Comparison of ENCODE assay signal across 8 cellular contexts in the genomic region with DNA sequence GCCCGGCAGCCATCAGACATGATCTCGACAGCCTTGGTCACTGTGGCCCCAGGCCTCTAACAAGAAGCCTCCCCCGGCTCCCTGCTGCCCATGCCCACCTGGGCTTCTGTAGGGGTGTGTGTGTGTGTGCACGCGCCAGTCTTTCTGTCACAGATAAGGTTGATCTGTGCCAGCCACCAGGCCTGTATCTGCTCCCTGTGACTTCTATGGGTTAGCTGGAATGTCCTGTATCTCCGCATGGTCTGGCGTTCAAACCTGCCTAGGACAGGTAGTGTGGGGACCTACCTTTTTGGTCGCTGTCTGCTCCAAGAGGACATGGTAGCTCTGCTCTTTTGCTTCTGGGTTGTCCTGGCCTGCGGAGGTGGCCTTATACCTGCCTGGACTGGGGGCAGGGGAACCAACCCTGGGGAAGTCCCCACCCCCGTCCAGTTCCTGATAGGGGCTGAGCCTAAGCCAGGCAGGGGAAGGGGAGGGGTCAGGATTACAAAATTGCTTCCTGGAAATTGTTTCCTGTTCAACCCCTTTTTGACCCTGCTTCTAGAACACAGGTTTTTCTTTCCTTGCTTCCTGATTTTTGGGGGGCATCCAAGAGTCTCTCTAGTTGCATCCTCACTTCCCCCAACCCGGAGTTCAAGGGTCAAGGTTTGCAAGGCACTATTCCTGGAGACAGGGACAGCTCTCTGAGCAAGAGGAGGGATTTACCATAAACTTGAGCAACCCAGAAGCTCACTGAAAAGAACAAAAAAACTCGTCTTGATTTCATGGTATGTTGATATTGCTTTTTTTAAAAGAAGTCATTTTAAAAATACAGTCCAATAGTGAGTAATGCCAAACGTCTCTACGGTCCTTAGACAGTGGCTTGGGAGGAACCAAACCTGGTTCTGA. TPM values are rescaled to one million over a fixed set of nuclear protein-coding genes. Genes with fewer than 3 reads are reported as not detected.
DNase-seq lines count a peak whose midpoint lies in the region; ATAC-seq lines count a peak whose summit lies in the region.

LRG1 (minus strand) TSS at position 340 of the 885 bp plus-strand sequence; CDS start at position 317, 23 bp downstream.

- ATAC-seq in CD4-positive, CD25-positive, alpha-beta regulatory T cell (ENCODE audit: low read depth in 2 of 2): peak; percentile 48 to 49
- no peak for ATAC-seq in activated naive CD8-positive, alpha-beta T cell treated with anti-CD3 and anti-CD28 coated beads, Interleukin-2, amount 50 U/mL, for 24 hours

- no peaks in the 10 kb centered on the region for H3K27me3 ChIP-seq in CD4-positive, CD25-positive, alpha-beta regulatory T cell (ENCODE audit: control insufficient read depth, insufficient read depth, low read length)
- no peaks in the 10 kb centered on the region for H3K27me3 ChIP-seq in mononuclear cell (ENCODE audit: insufficient read depth, low read length)

- H3K36me3 ChIP-seq in CD4-positive, CD25-positive, alpha-beta regulatory T cell (ENCODE audit: control insufficient read depth, insufficient read depth, low read length): no peaks in the 10 kb centered on the region

- peak within 1 kb of the TSS; percentile 46 to 66 (median 54) for H3K4me3 Mint-ChIP-seq in CD4-positive, CD25-positive, alpha-beta regulatory T cell
- H3K4me3 Mint-ChIP-seq in activated naive CD8-positive, alpha-beta T cell treated with anti-CD3 and anti-CD28 coated beads, Interleukin-2, amount 50 U/mL, for 24 hours: no peak within 1 kb of the TSS

- peak within 1 kb of the TSS in 1 of 3 donors; percentile 9 for H3K27ac Mint-ChIP-seq in CD4-positive, CD25-positive, alpha-beta regulatory T cell
- H3K27ac Mint-ChIP-seq in activated naive CD8-positive, alpha-beta T cell treated with anti-CD3 and anti-CD28 coated beads, Interleukin-2, amount 50 U/mL, for 24 hours: no peak within 1 kb of the TSS

- peaks cover 4% of the 10 kb centered on the region for H3K27me3 Mint-ChIP-seq in CD4-positive, CD25-positive, alpha-beta regulatory T cell
- H3K27me3 Mint-ChIP-seq in activated naive CD8-positive, alpha-beta T cell treated with anti-CD3 and anti-CD28 coated beads, Interleukin-2, amount 50 U/mL, for 24 hours: peaks cover 7% of the 10 kb centered on the region

- no peaks in the 10 kb centered on the region for H3K9me3 ChIP-seq in CD4-positive, CD25-positive, alpha-beta regulatory T cell (ENCODE audit: control insufficient read depth in 2 of 2, low read length in 2 of 2)
- no peaks in the 10 kb centered on the region for H3K9me3 ChIP-seq in mononuclear cell (ENCODE audit: low read depth, low read length)

- H3K4me1 Mint-ChIP-seq in CD4-positive, CD25-positive, alpha-beta regulatory T cell: peaks cover 0 to 19% (median 7%) of the 10 kb centered on the region in 4 donors
- peaks cover 16% of the 10 kb centered on the region for H3K4me1 Mint-ChIP-seq in activated naive CD8-positive, alpha-beta T cell treated with anti-CD3 and anti-CD28 coated beads, Interleukin-2, amount 50 U/mL, for 24 hours

- no peaks in the 10 kb centered on the region for H3K36me3 Mint-ChIP-seq in CD4-positive, CD25-positive, alpha-beta regulatory T cell
- no peaks in the 10 kb centered on the region for H3K36me3 Mint-ChIP-seq in activated naive CD8-positive, alpha-beta T cell treated with anti-CD3 and anti-CD28 coated beads, Interleukin-2, amount 50 U/mL, for 24 hours (ENCODE audit: low read depth)

- H3K4me1 ChIP-seq in CD4-positive, CD25-positive, alpha-beta regulatory T cell (ENCODE audit: control insufficient read depth, insufficient read depth, low read length, poor library complexity, severe bottlenecking): peaks cover 13% of the 10 kb centered on the region
- H3K4me1 ChIP-seq in mononuclear cell (ENCODE audit: insufficient read depth, low read length): peaks cover 67% of the 10 kb centered on the region

- H3K27ac ChIP-seq in CD4-positive, CD25-positive, alpha-beta regulatory T cell (ENCODE audit: insufficient read depth, low read length, poor library complexity, severe bottlenecking): no peak within 1 kb of the TSS

- peak in 1 of 3 donors; percentile 53 for DNase-seq in CD4-positive, CD25-positive, alpha-beta regulatory T cell
- DNase-seq in HT-29 (ENCODE audit: low spot score): peak; percentile 82
- peak; percentile 22 for DNase-seq in activated naive CD8-positive, alpha-beta T cell treated with anti-CD3 and anti-CD28 coated beads, Interleukin-2, amount 50 U/mL, for 24 hours
- DNase-seq in NCI-H1105 (lab: John Stamatoyannopoulos, UW): no peak
- DNase-seq in GM03348 (ENCODE audit: low spot score): no peak
- no peak for DNase-seq in cerebellar cortex (ENCODE audit: low spot score)
- no peak for DNase-seq in NCI-H2171 (lab: John Stamatoyannopoulos, UW)

- H3K4me3 ChIP-seq in CD4-positive, CD25-positive, alpha-beta regulatory T cell (ENCODE audit: low read depth, low read length): peak within 1 kb of the TSS; percentile 56
- peak within 1 kb of the TSS; percentile 37 for H3K4me3 ChIP-seq in mononuclear cell (ENCODE audit: low read length)

- H3K9me3 Mint-ChIP-seq in CD4-positive, CD25-positive, alpha-beta regulatory T cell: peaks cover 0 to 3% (median 0%) of the 10 kb centered on the region in 7 donors
- H3K9me3 Mint-ChIP-seq in activated naive CD8-positive, alpha-beta T cell treated with anti-CD3 and anti-CD28 coated beads, Interleukin-2, amount 50 U/mL, for 24 hours: no peaks in the 10 kb centered on the region

RNA-seq across cellular contexts. Expression of gene LRG1, which starts in this region (rescaled TPM):
- total RNA-seq in CD4-positive, CD25-positive, alpha-beta regulatory T cell: 0.49 TPM
- 1 to 10 TPM in 3 of 4 donors, under 1 TPM in 1; 0.47 to 1.4 (median 1.2) TPM for polyA plus RNA-seq in CD4-positive, CD25-positive, alpha-beta regulatory T cell
- total RNA-seq in HT-29 (2014; rRNA removed; shearing (Covaris generic)): 16.1 and 19.1 TPM in 2 replicates
- 4.7 TPM for total RNA-seq in mononuclear cell

Comparison
In these comparisons a context has a peak if more than half of its experiments do, and no peak if none do; other contexts are left out.
1. DNase-seq: peak in HT-29 (single experiment) and activated naive CD8-positive, alpha-beta T cell treated with anti-CD3 and anti-CD28 coated beads, Interleukin-2, amount 50 U/mL, for 24 hours (single experiment); none in NCI-H1105 (single experiment), GM03348 (single experiment), cerebellar cortex (single experiment) and NCI-H2171 (single experiment).